ENCODE assay signal across 2 cellular contexts in genomic region chr3:58633157-58633865, GRCh38.
A peak's percentile ranks its signal among the peaks of the same experiment; 100 is the strongest.
TF ChIP-seq lines count a peak whose summit lies in the region.

No MANE protein-coding gene starts in this region.

TF ChIP-seq in K562, 482 proteins besides CTCF, POLR2A, EP300 and RAD21 (continues in another document):
- TF ChIP-seq MYBL2 (IDR thresholded peaks at IDR 0.05; ENCODE audit: low read depth) (no peak), MYBL2 (CRISPR knock-in tag; IDR thresholded peaks at IDR 0.05; ENCODE audit: borderline replicate concordance) (no peak), SMC3 (conservative IDR thresholded peaks at IDR 0.05; ENCODE audit: insufficient read depth, low read depth, low read length) (no peak), FOXK2 (conservative IDR thresholded peaks at IDR 0.05 in 1 of 2, IDR thresholded peaks at IDR 0.05 in 1 of 2; ENCODE audit: low read depth in 2 of 2) (no peak), DIDO1 (tag; IDR thresholded peaks at IDR 0.05; ENCODE audit: low read depth) (no peak), ZNF146 (CRISPR knock-in tag; IDR thresholded peaks at IDR 0.05; ENCODE audit: unreplicated experiment) (no peak), XRCC3 (IDR thresholded peaks at IDR 0.05) (no peak), ILK (tag; IDR thresholded peaks at IDR 0.05; ENCODE audit: borderline replicate concordance, low read depth) (no peak), CGGBP1 (CRISPR knock-in tag; IDR thresholded peaks at IDR 0.05) (no peak), ZNF655 (CRISPR knock-in tag; IDR thresholded peaks at IDR 0.05) (no peak), TFE3 (CRISPR knock-in tag; IDR thresholded peaks at IDR 0.05) (no peak), STAT5A (IDR thresholded peaks at IDR 0.05; ENCODE audit: borderline replicate concordance, low read length) (no peak), SRSF1 (IDR thresholded peaks at IDR 0.05; ENCODE audit: low read depth, low read length) (no peak), SRSF3 (IDR thresholded peaks at IDR 0.05; ENCODE audit: insufficient read depth, low read length) (no peak), THAP12 (CRISPR knock-in tag; IDR thresholded peaks at IDR 0.05) (no peak), ZNF398 (CRISPR knock-in tag; IDR thresholded peaks at IDR 0.05) (no peak), CBFA2T3 (IDR thresholded peaks at IDR 0.05) (no peak)

TF ChIP-seq in HepG2, 621 proteins besides CTCF, POLR2A, EP300 and RAD21:
- TF ChIP-seq ZNF558 (CRISPR knock-in tag; IDR thresholded peaks at IDR 0.05; ENCODE audit: borderline replicate concordance) (no peak), TGIF2 (CRISPR knock-in tag; IDR thresholded peaks at IDR 0.05) (no peak), STAG1 (CRISPR knock-in tag; IDR thresholded peaks at IDR 0.05) (peak; percentile 18; the same call in 1 of the 2 replicates)
